In genomic region chr4:150297861-150298474, GRCh38 we compare ENCODE assay signal across 8 cellular contexts.
A peak's percentile ranks its signal among the peaks of the same experiment; 100 is the strongest.
DNase-seq lines count a peak whose midpoint lies in the region; ATAC-seq and TF ChIP-seq lines count a peak whose summit lies in the region.

No MANE protein-coding gene starts in this region.

- peaks cover 2% of the 10 kb centered on the region for H3K9me3 Mint-ChIP-seq in glutamatergic neuron (ENCODE audit: unreplicated experiment)

- ATAC-seq in GM19328 (IDR thresholded peaks at IDR 0.05; ENCODE audit: unreplicated experiment): no peak

- DNase-seq in AG04450 (ENCODE audit: low read depth, low spot score) (peak; percentile 38), GM10248 (ENCODE audit: extremely low spot score) (peak; percentile 32), NCI-H1092 treated with DMSO at 0.1 percent for 48 hours (lab: John Stamatoyannopoulos, UW) (peak; percentile 51), glutamatergic neuron (peak; percentile 36), cortex of kidney (lab: John Stamatoyannopoulos, UW) (no peak)
- DNase-seq in activated CD4-positive, alpha-beta T cell treated with anti-CD3 and anti-CD28 coated beads, Interleukin-2, amount 50 U/mL, for 4 hours: peak; percentile 10 to 23
- DNase-seq in stimulated activated CD4-positive, alpha-beta T cell treated with anti-CD3 and anti-CD28 coated beads, Interleukin-12 subunit alpha, Interleukin-12 subunit beta, amount 100 ng/mL, for 4 hours: peak; percentile 18

- H3K27ac ChIP-seq in AG04450 (ENCODE audit: low read depth, low read length): no peak overlapping the region

- no peaks in the 10 kb centered on the region for H3K27me3 ChIP-seq in AG04450 (ENCODE audit: control insufficient read depth, insufficient read depth, low read length)

- H3K4me3 Mint-ChIP-seq in glutamatergic neuron (ENCODE audit: unreplicated experiment): no peak overlapping the region

- CTCF ChIA-PET in AG04450 (lab: Charles Lee): interaction anchor here (0.6 to 7.8 kb wide), 24 partner anchors 11 to 646 kb away, joined by 3 to 196 read pairs (median 4); no protein-coding TSS in a partner anchor
- CTCF ChIA-PET in GM10248 (lab: Yijun Ruan, JAX): interaction anchor here (1.0 to 3.5 kb wide), 8 partner anchors 8 to 574 kb away, joined by 3 to 28 read pairs (median 6); no protein-coding TSS in a partner anchor

- no peaks in the 10 kb centered on the region for H3K4me1 Mint-ChIP-seq in glutamatergic neuron (ENCODE audit: low read depth, unreplicated experiment)

- no peaks in the 10 kb centered on the region for H3K36me3 Mint-ChIP-seq in glutamatergic neuron (ENCODE audit: unreplicated experiment)

- no peak overlapping the region for H3K4me3 ChIP-seq in AG04450 (ENCODE audit: low read depth, low read length)

- TF ChIP-seq CTCF in AG04450 (IDR thresholded peaks at IDR 0.05; ENCODE audit: low read depth, low read length) (peak; percentile 79), GM10248 (IDR thresholded peaks at IDR 0.05; ENCODE audit: control extremely low read depth, extremely low read depth, low read depth, missing control alignments) (peak; percentile 41), glutamatergic neuron (IDR thresholded peaks at IDR 0.05; ENCODE audit: partially characterized antibody, unreplicated experiment) (peak; percentile 62)

- no peaks in the 10 kb centered on the region for H3K9me3 ChIP-seq in AG04450 (ENCODE audit: control insufficient read depth, insufficient read depth, low read length)

- no peak overlapping the region for H3K27ac Mint-ChIP-seq in glutamatergic neuron (ENCODE audit: unreplicated experiment)

- H3K27me3 Mint-ChIP-seq in glutamatergic neuron (ENCODE audit: unreplicated experiment): no peaks in the 10 kb centered on the region

- POLR2A ChIA-PET in AG04450 (lab: Yijun Ruan, JAX): no interaction called here
- POLR2A ChIA-PET in GM10248 (lab: Yijun Ruan, JAX): no interaction called here
